ENCODE assay signal across 1 cellular context in the genomic region with DNA sequence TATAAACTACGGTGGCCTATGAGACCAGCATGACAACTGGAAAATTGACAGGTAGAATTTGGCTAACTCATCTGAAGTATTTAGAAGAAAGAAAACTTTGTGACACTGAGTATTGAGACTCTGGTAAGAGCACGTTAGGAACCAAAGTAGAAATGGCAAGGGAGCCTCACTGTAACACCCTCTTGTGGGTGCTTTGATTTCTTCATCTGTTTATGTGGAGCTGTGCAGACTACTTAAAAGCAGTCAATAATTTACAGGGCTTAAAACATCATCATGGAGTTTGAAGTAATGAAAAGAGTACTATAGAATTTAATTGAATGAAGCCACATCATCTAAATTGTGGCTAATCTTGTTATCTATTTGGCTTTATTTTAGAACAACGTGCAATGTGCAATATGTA.
TF ChIP-seq lines count a peak whose summit lies in the region.

No MANE protein-coding gene starts in this region.

TF ChIP-seq in GM23338, 12 proteins besides CTCF, POLR2A, EP300 and RAD21 (continued from another document):
- TF ChIP-seq, protein P1, sequence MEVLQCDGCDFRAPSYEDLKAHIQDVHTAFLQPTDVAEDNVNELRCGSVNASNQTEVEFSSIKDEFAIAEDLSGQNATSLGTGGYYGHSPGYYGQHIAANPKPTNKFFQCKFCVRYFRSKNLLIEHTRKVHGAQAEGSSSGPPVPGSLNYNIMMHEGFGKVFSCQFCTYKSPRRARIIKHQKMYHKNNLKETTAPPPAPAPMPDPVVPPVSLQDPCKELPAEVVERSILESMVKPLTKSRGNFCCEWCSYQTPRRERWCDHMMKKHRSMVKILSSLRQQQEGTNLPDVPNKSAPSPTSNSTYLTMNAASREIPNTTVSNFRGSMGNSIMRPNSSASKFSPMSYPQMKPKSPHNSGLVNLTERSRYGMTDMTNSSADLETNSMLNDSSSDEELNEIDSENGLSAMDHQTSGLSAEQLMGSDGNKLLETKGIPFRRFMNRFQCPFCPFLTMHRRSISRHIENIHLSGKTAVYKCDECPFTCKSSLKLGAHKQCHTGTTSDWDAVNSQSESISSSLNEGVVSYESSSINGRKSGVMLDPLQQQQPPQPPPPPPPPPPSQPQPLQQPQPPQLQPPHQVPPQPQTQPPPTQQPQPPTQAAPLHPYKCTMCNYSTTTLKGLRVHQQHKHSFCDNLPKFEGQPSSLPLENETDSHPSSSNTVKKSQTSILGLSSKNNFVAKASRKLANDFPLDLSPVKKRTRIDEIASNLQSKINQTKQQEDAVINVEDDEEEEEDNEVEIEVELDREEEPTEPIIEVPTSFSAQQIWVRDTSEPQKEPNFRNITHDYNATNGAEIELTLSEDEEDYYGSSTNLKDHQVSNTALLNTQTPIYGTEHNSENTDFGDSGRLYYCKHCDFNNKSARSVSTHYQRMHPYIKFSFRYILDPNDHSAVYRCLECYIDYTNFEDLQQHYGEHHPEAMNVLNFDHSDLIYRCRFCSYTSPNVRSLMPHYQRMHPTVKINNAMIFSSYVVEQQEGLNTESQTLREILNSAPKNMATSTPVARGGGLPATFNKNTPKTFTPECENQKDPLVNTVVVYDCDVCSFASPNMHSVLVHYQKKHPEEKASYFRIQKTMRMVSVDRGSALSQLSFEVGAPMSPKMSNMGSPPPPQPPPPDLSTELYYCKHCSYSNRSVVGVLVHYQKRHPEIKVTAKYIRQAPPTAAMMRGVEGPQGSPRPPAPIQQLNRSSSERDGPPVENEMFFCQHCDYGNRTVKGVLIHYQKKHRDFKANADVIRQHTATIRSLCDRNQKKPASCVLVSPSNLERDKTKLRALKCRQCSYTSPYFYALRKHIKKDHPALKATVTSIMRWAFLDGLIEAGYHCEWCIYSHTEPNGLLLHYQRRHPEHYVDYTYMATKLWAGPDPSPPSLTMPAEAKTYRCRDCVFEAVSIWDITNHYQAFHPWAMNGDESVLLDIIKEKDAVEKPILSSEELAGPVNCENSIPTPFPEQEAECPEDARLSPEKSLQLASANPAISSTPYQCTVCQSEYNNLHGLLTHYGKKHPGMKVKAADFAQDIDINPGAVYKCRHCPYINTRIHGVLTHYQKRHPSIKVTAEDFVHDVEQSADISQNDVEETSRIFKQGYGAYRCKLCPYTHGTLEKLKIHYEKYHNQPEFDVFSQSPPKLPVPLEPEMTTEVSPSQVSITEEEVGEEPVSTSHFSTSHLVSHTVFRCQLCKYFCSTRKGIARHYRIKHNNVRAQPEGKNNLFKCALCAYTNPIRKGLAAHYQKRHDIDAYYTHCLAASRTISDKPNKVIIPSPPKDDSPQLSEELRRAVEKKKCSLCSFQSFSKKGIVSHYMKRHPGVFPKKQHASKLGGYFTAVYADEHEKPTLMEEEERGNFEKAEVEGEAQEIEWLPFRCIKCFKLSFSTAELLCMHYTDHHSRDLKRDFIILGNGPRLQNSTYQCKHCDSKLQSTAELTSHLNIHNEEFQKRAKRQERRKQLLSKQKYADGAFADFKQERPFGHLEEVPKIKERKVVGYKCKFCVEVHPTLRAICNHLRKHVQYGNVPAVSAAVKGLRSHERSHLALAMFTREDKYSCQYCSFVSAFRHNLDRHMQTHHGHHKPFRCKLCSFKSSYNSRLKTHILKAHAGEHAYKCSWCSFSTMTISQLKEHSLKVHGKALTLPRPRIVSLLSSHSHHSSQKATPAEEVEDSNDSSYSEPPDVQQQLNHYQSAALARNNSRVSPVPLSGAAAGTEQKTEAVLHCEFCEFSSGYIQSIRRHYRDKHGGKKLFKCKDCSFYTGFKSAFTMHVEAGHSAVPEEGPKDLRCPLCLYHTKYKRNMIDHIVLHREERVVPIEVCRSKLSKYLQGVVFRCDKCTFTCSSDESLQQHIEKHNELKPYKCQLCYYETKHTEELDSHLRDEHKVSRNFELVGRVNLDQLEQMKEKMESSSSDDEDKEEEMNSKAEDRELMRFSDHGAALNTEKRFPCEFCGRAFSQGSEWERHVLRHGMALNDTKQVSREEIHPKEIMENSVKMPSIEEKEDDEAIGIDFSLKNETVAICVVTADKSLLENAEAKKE (CRISPR knock-in tag; IDR thresholded peaks at IDR 0.05), result no peak
- TF ChIP-seq ZNF331 (CRISPR knock-in tag; IDR thresholded peaks at IDR 0.05; ENCODE audit: low read depth) (no peak), POLR2AphosphoS5 (IDR thresholded peaks at IDR 0.05; ENCODE audit: low read depth) (no peak)
TF ChIP-seq in GM23338: peak in this region for 0.
